ENCODE assay signal across 17 cellular contexts in the genomic region with DNA sequence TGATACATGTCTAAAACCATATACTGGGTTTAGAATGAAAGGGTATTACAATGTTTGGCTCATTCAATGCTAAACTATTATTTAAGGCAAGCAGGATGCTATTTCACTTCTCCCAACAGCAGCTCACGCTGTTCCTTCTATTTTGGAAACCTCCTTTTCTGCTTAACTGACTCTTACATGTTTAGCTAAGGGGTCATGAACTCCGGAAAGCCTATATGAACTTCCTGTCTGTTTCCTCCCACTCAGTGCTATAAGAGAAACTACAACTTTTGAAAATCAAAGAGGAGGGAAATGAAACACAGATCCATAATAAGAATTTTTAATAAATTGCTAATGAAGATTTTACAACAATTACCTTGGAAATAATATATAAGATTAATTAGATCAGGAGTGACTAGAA. TPM values are rescaled to one million over a fixed set of nuclear protein-coding genes. Genes with fewer than 3 reads are reported as not detected.
DNase-seq lines count a peak whose midpoint lies in the region; ATAC-seq, FAIRE-seq and TF ChIP-seq lines count a peak whose summit lies in the region.
"Had no signal": no experiment of that assay in that cellular context is flagged by ENCODE, and none has a peak within 500 bp of the region (broad histone marks: within the 10 kb centered on the region; RNA-seq: fewer than 3 reads in every experiment).

No MANE protein-coding gene starts in this region.

- H3K27me3 ChIP-seq in K562 (ENCODE audit: control insufficient read depth in 2 of 2, insufficient read depth in 2 of 2, low read length in 2 of 2) = no peaks in the 10 kb centered on the region; a peak in 1 of 5 replicates
- H3K27me3 ChIP-seq: neutrophil had no signal

- intact Hi-C loops in K562 (cut with micrococcal nuclease) = no loop called here

- no peaks in the 10 kb centered on the region for H3K36me3 ChIP-seq in K562 (ENCODE audit: control insufficient read depth, insufficient read depth, low read length)

- no peak for FAIRE-seq in K562 (lab: Jason Lieb, UNC)
- FAIRE-seq: G401.6 had no signal

- in situ Hi-C loops in K562 (cut with MboI) = no loop called here

- no peaks in the 10 kb centered on the region for H3K79me2 ChIP-seq in K562 (ENCODE audit: control insufficient read depth, insufficient read depth, low read length)

- H3K9me1 ChIP-seq in K562 (ENCODE audit: control insufficient read depth, insufficient read depth, low read length) = no peaks in the 10 kb centered on the region

- H3K4me3 ChIP-seq in K562 = no peak overlapping the region
- H3K4me3 ChIP-seq: coronary artery, lung had no signal

- TF ChIP-seq EP300 in K562 (IDR thresholded peaks at IDR 0.05; ENCODE audit: low read length) = no peak

- peak; percentile 34 for ATAC-seq in GM18508 (IDR thresholded peaks at IDR 0.05; ENCODE audit: insufficient read depth, unreplicated experiment)
- ATAC-seq in GM21526 (IDR thresholded peaks at IDR 0.05; ENCODE audit: low FRiP score, unreplicated experiment) = peak; percentile 54
- ATAC-seq in HG03354 (IDR thresholded peaks at IDR 0.05; ENCODE audit: poor library complexity, severe bottlenecking, unreplicated experiment) = peak; percentile 49
- no peak for ATAC-seq in K562
- ATAC-seq in activated naive CD8-positive, alpha-beta T cell treated with anti-CD3 and anti-CD28 coated beads, Interleukin-2, amount 50 U/mL, for 24 hours = no peak

- CTCF ChIA-PET in K562 (lab: Yijun Ruan, JAX; ENCODE audit: low intra/inter-chr PET ratio) = no interaction called here

- no peak overlapping the region for H3K27ac Mint-ChIP-seq in activated naive CD8-positive, alpha-beta T cell treated with anti-CD3 and anti-CD28 coated beads, Interleukin-2, amount 50 U/mL, for 24 hours
- H3K27ac Mint-ChIP-seq: CD4-positive, CD25-positive, alpha-beta regulatory T cell had no signal

- no peak for TF ChIP-seq CTCF in K562 (IDR thresholded peaks at IDR 0.05 in 2 of 3, conservative IDR thresholded peaks at IDR 0.05 in 1 of 3; ENCODE audit: insufficient read depth in 2 of 3, low read depth in 1 of 3, low read length in 3 of 3)

- H3K4me1 Mint-ChIP-seq in activated naive CD8-positive, alpha-beta T cell treated with anti-CD3 and anti-CD28 coated beads, Interleukin-2, amount 50 U/mL, for 24 hours = no peaks in the 10 kb centered on the region

- no peak for TF ChIP-seq RAD21 in K562 (CRISPR knock-in tag; conservative IDR thresholded peaks at IDR 0.05 in 1 of 2, IDR thresholded peaks at IDR 0.05 in 1 of 2)

- no peaks in the 10 kb centered on the region for H3K9me3 Mint-ChIP-seq in activated naive CD8-positive, alpha-beta T cell treated with anti-CD3 and anti-CD28 coated beads, Interleukin-2, amount 50 U/mL, for 24 hours

- no peak overlapping the region for H3K9ac ChIP-seq in K562 (ENCODE audit: insufficient read depth in 1 of 2, low read depth in 2 of 2, low read length in 2 of 2)

- TF ChIP-seq POLR2A in K562 (conservative IDR thresholded peaks at IDR 0.05) = no peak

- POLR2A ChIA-PET in K562 (lab: Yijun Ruan, JAX) = no interaction called here

- no peaks in the 10 kb centered on the region for H3K27me3 Mint-ChIP-seq in activated naive CD8-positive, alpha-beta T cell treated with anti-CD3 and anti-CD28 coated beads, Interleukin-2, amount 50 U/mL, for 24 hours
- H3K27me3 Mint-ChIP-seq: CD4-positive, CD25-positive, alpha-beta regulatory T cell had no signal

- H3K4me1 ChIP-seq in K562 (replicated peaks in 1 of 2; ENCODE audit: control insufficient read depth in 2 of 2, insufficient read depth in 2 of 2, low read length in 2 of 2) = no peaks in the 10 kb centered on the region

- no peak overlapping the region for H2AFZ ChIP-seq in K562 (ENCODE audit: low read depth, low read length)

- no peaks in the 10 kb centered on the region for H4K20me1 ChIP-seq in K562 (replicated peaks; ENCODE audit: control insufficient read depth, insufficient read depth, low read length)

- peaks cover 25% of the 10 kb centered on the region for H3K36me3 Mint-ChIP-seq in activated naive CD8-positive, alpha-beta T cell treated with anti-CD3 and anti-CD28 coated beads, Interleukin-2, amount 50 U/mL, for 24 hours (ENCODE audit: low read depth)

- no TSS peak for BruUV-seq in K562 (replicated peaks; lab: Mats Ljungman, UMichigan)

- H3K9me3 ChIP-seq in K562 (replicated peaks; ENCODE audit: control insufficient read depth, insufficient read depth, low read depth, low read length) = no peaks in the 10 kb centered on the region
- H3K9me3 ChIP-seq: neutrophil had no signal

- no peak overlapping the region for H3K4me2 ChIP-seq in K562 (ENCODE audit: insufficient read depth, low read length)

- H3K27ac ChIP-seq in K562 (ENCODE audit: extremely low read depth, low read depth, low read length) = no peak overlapping the region
- H3K27ac ChIP-seq: coronary artery, neutrophil, WERI-Rb-1 had no signal

- H3K4me3 Mint-ChIP-seq in activated naive CD8-positive, alpha-beta T cell treated with anti-CD3 and anti-CD28 coated beads, Interleukin-2, amount 50 U/mL, for 24 hours = no peak overlapping the region
- H3K4me3 Mint-ChIP-seq: CD4-positive, CD25-positive, alpha-beta regulatory T cell had no signal

- 29% methylated on average over 2 of the region's 2 CpGs for WGBS in K562 (ENCODE audit: insufficient coverage, low coverage, missing lambda C conversion rate)

- DNase-seq in K562 (ENCODE audit: extremely low read depth in 1 of 4, low spot score in 3 of 4) (no peak), NAMALWA (ENCODE audit: low spot score) (no peak), AG08396 (ENCODE audit: low spot score) (no peak), NCI-H226 (no peak)
- no peak for DNase-seq in activated naive CD8-positive, alpha-beta T cell treated with anti-CD3 and anti-CD28 coated beads, Interleukin-2, amount 50 U/mL, for 24 hours
- DNase-seq: activated CD8-positive, alpha-beta memory T cell treated with anti-CD3 and anti-CD28 coated beads, Interleukin-2, amount 50 U/mL, for 48 hours; NCI-H748 treated with DMSO at 0.1 percent for 48 hours; SHP77; WERI-Rb-1 had no signal

TF ChIP-seq in K562, 482 proteins besides CTCF, POLR2A, EP300 and RAD21:
- TF ChIP-seq HDAC2 (IDR thresholded peaks at IDR 0.05) (no peak), KLF10 (CRISPR knock-in tag; IDR thresholded peaks at IDR 0.05) (no peak), NR2C1 (IDR thresholded peaks at IDR 0.05) (0 out of 2 replicates have a peak, but pooled peaks have one; percentile 15), NR2C1 (tag; IDR thresholded peaks at IDR 0.05) (no peak)

RNA-seq across cellular contexts. Expression of gene SLC36A4, which starts 30.9 kb away (rescaled TPM):
- 3.4 and 14.9 TPM in 2 replicates for total RNA-seq in K562 (2011; cell fraction: chromatin; rRNA removed; ENCODE audit: low replicate concordance)
- 1.8 and 2.6 TPM in 2 replicates for total RNA-seq in K562 (2011; cell fraction: nucleolus; rRNA removed)
- total RNA-seq in K562 (2011; cell fraction: nucleoplasm; rRNA removed) = 5.7 and 13.4 TPM in 2 replicates
- total RNA-seq in K562 (2014; rRNA removed) = 3.0 and 7.3 TPM in 2 replicates
- total RNA-seq in K562 (2014; rRNA removed; fragmentation: Illumina TruSeq; extraction: Trizol) = 5.4 and 8.8 TPM in 2 replicates
- total RNA-seq in K562 (2015; rRNA removed; fragmentation: Illumina TruSeq; extraction: Trizol) = 4.7 and 4.9 TPM in 2 replicates
- total RNA-seq in K562 (2021) = 6.4 and 7.3 TPM in 2 replicates
- 0.65 and 5.6 TPM in 2 replicates for polyA plus RNA-seq in K562 (2011; rRNA removed)
- 0.32 and 1.4 TPM in 2 replicates for polyA plus RNA-seq in K562 (2011; cell fraction: cytosol; rRNA removed)
- polyA plus RNA-seq in K562 (2011; cell fraction: nucleus; rRNA removed) = 0.46 and 2.4 TPM in 2 replicates
- 3.1 and 6.1 TPM in 2 replicates for polyA plus RNA-seq in K562 (2012)
- polyA plus RNA-seq in K562 (2014; fragmentation: Illumina TruSeq; extraction: Trizol) = 7.8 and 8.0 TPM in 2 replicates
- polyA plus RNA-seq in K562 (2014; fragmentation: Nextera tagmentation; extraction: Ambion mirVana) = 1 to 10 TPM; 1.4 to 2.0 TPM
- 6.4 and 6.7 TPM in 2 replicates for polyA plus RNA-seq in K562 (2014; rRNA removed)
- 1.5 and 10.3 TPM in 2 replicates for polyA minus RNA-seq in K562 (2011; rRNA and poly(A)+ RNA removed)
- 0.18 and 3.0 TPM in 2 replicates for polyA minus RNA-seq in K562 (2011; cell fraction: cytosol; rRNA and poly(A)+ RNA removed)
- polyA minus RNA-seq in K562 (2011; cell fraction: nucleus; rRNA and poly(A)+ RNA removed) = 0.78 and 3.2 TPM in 2 replicates

Comparison
In these comparisons a context has a peak if more than half of its experiments do, and no peak if none do; other contexts are left out.
1. ATAC-seq: peak in GM18508 (single experiment), GM21526 (single experiment) and HG03354 (single experiment); none in K562 (single experiment) and activated naive CD8-positive, alpha-beta T cell treated with anti-CD3 and anti-CD28 coated beads, Interleukin-2, amount 50 U/mL, for 24 hours (single experiment).